In the genomic region with DNA sequence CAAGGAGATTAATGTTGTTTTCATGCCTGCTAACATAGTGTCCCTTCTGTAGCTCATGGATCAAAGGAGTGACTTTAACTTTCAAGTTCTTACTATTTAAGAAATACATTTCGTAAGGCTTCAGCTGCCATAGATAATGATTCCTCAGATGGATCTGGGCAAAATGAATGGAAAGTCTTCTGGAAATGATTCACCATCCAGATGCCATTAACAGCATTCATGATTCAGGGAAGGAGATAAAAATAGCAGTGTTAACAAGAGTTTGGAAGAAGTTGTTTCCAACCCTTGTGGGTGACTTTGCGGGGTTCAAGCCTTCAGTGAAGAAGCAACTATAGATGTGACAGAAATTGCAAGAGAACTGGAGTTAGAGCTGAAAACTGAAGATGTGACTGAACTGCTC, we compare ENCODE assay signal across 10 cellular contexts. TPM values are rescaled to one million over a fixed set of nuclear protein-coding genes. Genes with fewer than 3 reads are reported as not detected.
DNase-seq lines count a peak whose midpoint lies in the region; ATAC-seq and TF ChIP-seq lines count a peak whose summit lies in the region.
"Had no signal": no experiment of that assay in that cellular context is flagged by ENCODE, and none has a peak within 500 bp of the region (broad histone marks: within the 10 kb centered on the region; RNA-seq: fewer than 3 reads in every experiment).

No MANE protein-coding gene starts in this region.

- no peak overlapping the region for H2AK5ac ChIP-seq in H9 (ENCODE audit: insufficient read length, low read length)

- no peak overlapping the region for H4K8ac ChIP-seq in H9 (replicated peaks; ENCODE audit: insufficient read length, low read depth, low read length)

- H2BK15ac ChIP-seq in H9 (ENCODE audit: low read depth, low read length): no peak overlapping the region

- no peaks in the 10 kb centered on the region for H3K9me3 Mint-ChIP-seq in CD4-positive, alpha-beta T cell
- H3K9me3 Mint-ChIP-seq in H9: no peaks in the 10 kb centered on the region
- peaks cover 0 to 6% (median 4%) of the 10 kb centered on the region in 11 donors for H3K9me3 Mint-ChIP-seq in naive thymus-derived CD4-positive, alpha-beta T cell

- WGBS in H9 (ENCODE audit: extremely low coverage, insufficient read length, low lambda C conversion rate): no CpG with 5 or more reads among the region's 2 CpGs

- H3K36me3 ChIP-seq in brain microvascular endothelial cell (replicated peaks): peaks cover 2% of the 10 kb centered on the region
- H3K36me3 ChIP-seq in naive thymus-derived CD4-positive, alpha-beta T cell (ENCODE audit: control insufficient read depth in 2 of 3, insufficient read depth in 3 of 3, low read length in 3 of 3): no peaks in the 10 kb centered on the region

- H3K4me1 Mint-ChIP-seq in CD4-positive, alpha-beta T cell (ENCODE audit: low read depth): peaks cover 48% of the 10 kb centered on the region
- H3K4me1 Mint-ChIP-seq in H9: peaks cover 4 to 6% of the 10 kb centered on the region in 2 experiments; a peak in 3 of 4 replicates
- H3K4me1 Mint-ChIP-seq in naive thymus-derived CD4-positive, alpha-beta T cell: peaks cover 24 to 55% (median 36%) of the 10 kb centered on the region in 7 donors

- no peaks in the 10 kb centered on the region for H3K4me1 ChIP-seq in H9 (ENCODE audit: insufficient read depth, low read length)
- peaks cover 0 to 10% of the 10 kb centered on the region in 2 donors for H3K4me1 ChIP-seq in naive thymus-derived CD4-positive, alpha-beta T cell (ENCODE audit: control insufficient read depth in 2 of 2, insufficient read depth in 2 of 2, low read length in 2 of 2)

- no peak overlapping the region for H3K18ac ChIP-seq in H9 (ENCODE audit: insufficient read length, low read depth, low read length)

- peaks cover 22% of the 10 kb centered on the region for H3K36me3 Mint-ChIP-seq in CD4-positive, alpha-beta T cell (ENCODE audit: low read depth)
- H3K36me3 Mint-ChIP-seq in H9 (ENCODE audit: insufficient read depth in 1 of 3, low read depth in 3 of 3): peaks cover 0 to 7% (median 5%) of the 10 kb centered on the region in 3 experiments; a peak in 4 of 7 replicates
- H3K36me3 Mint-ChIP-seq in naive thymus-derived CD4-positive, alpha-beta T cell: peaks cover 6 to 37% (median 22%) of the 10 kb centered on the region in 5 donors

- no peaks in the 10 kb centered on the region for H3K79me2 ChIP-seq in H9 (ENCODE audit: insufficient read depth, low read length)

- H3K56ac ChIP-seq in H9 (ENCODE audit: insufficient read length, low read depth, low read length): no peak overlapping the region

- H2AFZ ChIP-seq in H9 (ENCODE audit: low read length): no peak overlapping the region

- POLR2A ChIA-PET in CD4-positive, alpha-beta T cell (lab: Charles Lee): no interaction called here
- POLR2A ChIA-PET in naive thymus-derived CD4-positive, alpha-beta T cell (lab: Charles Lee): interaction anchor here (0.9 kb wide), 1 partner anchor 17 kb away, joined by 3 read pairs; a partner anchor contains a TSS

- H3K23ac ChIP-seq in H9 (ENCODE audit: insufficient read length, low read depth, low read length): no peak overlapping the region

- H3K27ac ChIP-seq in CD4-positive, alpha-beta T cell (ENCODE audit: low read depth, low read length): no peak overlapping the region
- H3K27ac ChIP-seq in H9 (ENCODE audit: insufficient read length, low read depth, low read length) (no peak overlapping the region), brain microvascular endothelial cell (no peak overlapping the region)
- no peak overlapping the region for H3K27ac ChIP-seq in naive thymus-derived CD4-positive, alpha-beta T cell (ENCODE audit: low read depth, low read length)

- TF ChIP-seq CTCF in CD4-positive, alpha-beta T cell (IDR thresholded peaks at IDR 0.05): no peak
- no peak for TF ChIP-seq CTCF in H9 (conservative IDR thresholded peaks at IDR 0.05)
- TF ChIP-seq CTCF in brain microvascular endothelial cell (IDR thresholded peaks at IDR 0.05; ENCODE audit: low read depth, low read length, missing control alignments): no peak

- no peaks in the 10 kb centered on the region for H3K9me3 ChIP-seq in CD4-positive, alpha-beta T cell (ENCODE audit: control insufficient read depth, low read length)
- H3K9me3 ChIP-seq in H9 (ENCODE audit: control insufficient read depth, low read depth, low read length): no peaks in the 10 kb centered on the region
- no peaks in the 10 kb centered on the region for H3K9me3 ChIP-seq in naive thymus-derived CD4-positive, alpha-beta T cell (ENCODE audit: control insufficient read depth in 2 of 3, low read length in 3 of 3)

- H3T11ph ChIP-seq in H9 (ENCODE audit: low read length): no peak overlapping the region

- no peak overlapping the region for H3K4me2 ChIP-seq in H9 (ENCODE audit: insufficient read depth, insufficient read length, low read length)

- no peak overlapping the region for H3K14ac ChIP-seq in H9 (ENCODE audit: insufficient read depth, low read length)

- H3K9ac ChIP-seq in H9 (ENCODE audit: extremely low read depth, insufficient read length, low read length): no peak overlapping the region

- no peak overlapping the region for H4K5ac ChIP-seq in H9 (ENCODE audit: insufficient read length, low read depth, low read length)

- no peak for DNase-seq in CD4-positive, alpha-beta T cell
- no peak for DNase-seq in H9
- DNase-seq in brain microvascular endothelial cell: peak; percentile 33
- no peak for DNase-seq in naive thymus-derived CD4-positive, alpha-beta T cell
- DNase-seq in NCI-H187 treated with DMSO at 0.1 percent for 48 hours (lab: John Stamatoyannopoulos, UW): no peak
- DNase-seq: activated gamma-delta T cell treated with Interleukin-2 at 50 U/mL for 16 hours, NCI-H1417 treated with DMSO at 0.1 percent for 48 hours had no signal

- H2BK5ac ChIP-seq in H9 (ENCODE audit: insufficient read length, low read length): no peak overlapping the region

- H3K4ac ChIP-seq in H9 (ENCODE audit: low read depth, low read length): no peak overlapping the region

- no peaks in the 10 kb centered on the region for H4K20me1 ChIP-seq in H9 (ENCODE audit: control insufficient read depth, insufficient read depth, insufficient read length)

- in situ Hi-C loops in brain microvascular endothelial cell (cut with HindIII; ENCODE audit: low pct_ligation_motif_present, low sequenced_read_pairs): no loop called here

- H3K27ac Mint-ChIP-seq in CD4-positive, alpha-beta T cell: no peak overlapping the region
- H3K27ac Mint-ChIP-seq in H9: peak overlapping the region in 2 of 3 experiments; percentile 1 to 3; a peak in 1 of 7 replicates
- peak overlapping the region in 5 of 9 donors; percentile 10 to 74 (median 20) for H3K27ac Mint-ChIP-seq in naive thymus-derived CD4-positive, alpha-beta T cell

- H2BK120ac ChIP-seq in H9 (ENCODE audit: low read depth, low read length, poor library complexity, severe bottlenecking): no peak overlapping the region

- no peak overlapping the region for H4K91ac ChIP-seq in H9 (ENCODE audit: insufficient read length, low read depth, low read length)

- H3K27me3 Mint-ChIP-seq in CD4-positive, alpha-beta T cell: no peaks in the 10 kb centered on the region
- no peaks in the 10 kb centered on the region for H3K27me3 Mint-ChIP-seq in H9 (ENCODE audit: low read depth)
- H3K27me3 Mint-ChIP-seq in naive thymus-derived CD4-positive, alpha-beta T cell: no peaks in the 10 kb centered on the region

- H2BK20ac ChIP-seq in H9 (ENCODE audit: low read depth, low read length, poor library complexity, severe bottlenecking): no peak overlapping the region

- no peaks in the 10 kb centered on the region for H3K79me1 ChIP-seq in H9 (ENCODE audit: insufficient read depth, low read depth, low read length, poor library complexity, severe bottlenecking)

- no peaks in the 10 kb centered on the region for H3K23me2 ChIP-seq in H9 (ENCODE audit: insufficient read length, low read depth, low read length, poor library complexity, severe bottlenecking)

- no peaks in the 10 kb centered on the region for H3K27me3 ChIP-seq in CD4-positive, alpha-beta T cell (ENCODE audit: control insufficient read depth, insufficient read depth, low read length)
- H3K27me3 ChIP-seq in H9 (ENCODE audit: insufficient read depth, low read length): no peaks in the 10 kb centered on the region
- no peaks in the 10 kb centered on the region for H3K27me3 ChIP-seq in brain microvascular endothelial cell (replicated peaks)
- H3K27me3 ChIP-seq in naive thymus-derived CD4-positive, alpha-beta T cell (ENCODE audit: control insufficient read depth in 2 of 2, insufficient read depth in 2 of 2, low read length in 2 of 2): no peaks in the 10 kb centered on the region

- CTCF ChIA-PET in CD4-positive, alpha-beta T cell (lab: Charles Lee): no interaction called here
- CTCF ChIA-PET in naive thymus-derived CD4-positive, alpha-beta T cell (lab: Charles Lee): no interaction called here

- H3K4me3 Mint-ChIP-seq in CD4-positive, alpha-beta T cell: peak overlapping the region; percentile 14
- H3K4me3 Mint-ChIP-seq in H9: no peak overlapping the region
- peak overlapping the region in 8 of 10 donors; percentile 18 to 69 (median 56) for H3K4me3 Mint-ChIP-seq in naive thymus-derived CD4-positive, alpha-beta T cell

- H2BK12ac ChIP-seq in H9 (ENCODE audit: insufficient read length, low read depth, low read length): no peak overlapping the region

- H3K4me3 ChIP-seq in brain microvascular endothelial cell (ENCODE audit: low read depth, low read length): no peak overlapping the region
- H3K4me3 ChIP-seq in naive thymus-derived CD4-positive, alpha-beta T cell (ENCODE audit: low read length): no peak overlapping the region

- no peak for ATAC-seq in CD4-positive, alpha-beta T cell (ENCODE audit: poor library complexity)
- no peak for ATAC-seq in naive thymus-derived CD4-positive, alpha-beta T cell
- ATAC-seq in GM18867 (IDR thresholded peaks at IDR 0.05; ENCODE audit: unreplicated experiment) (no peak), HG03280 (IDR thresholded peaks at IDR 0.05; ENCODE audit: unreplicated experiment) (no peak), HG03342 (IDR thresholded peaks at IDR 0.05; ENCODE audit: unreplicated experiment) (no peak)

- intact Hi-C loops in CD4-positive, alpha-beta T cell (cut with DNase I, micrococcal nuclease): loop anchor here in 1 of 2 experiments (2.0 kb wide), 1 partner anchor 17 kb away; a partner anchor contains a TSS
- intact Hi-C loops in naive thymus-derived CD4-positive, alpha-beta T cell (cut with micrococcal nuclease): loop anchor here (1.0 kb wide), 2 partner anchors 16 to 17 kb away; a partner anchor contains a TSS

RNA-seq across cellular contexts. Expression of a gene that starts 17.0 kb away (rescaled TPM):
- 10 to 100 TPM; 11.1 to 11.5 TPM for total RNA-seq in CD4-positive, alpha-beta T cell
- total RNA-seq in H9 (2021): 22.6 and 23.8 TPM in 2 replicates
- total RNA-seq in naive thymus-derived CD4-positive, alpha-beta T cell: 10 to 100 TPM; 13.1 to 24.5 (median 14.1) TPM
- polyA plus RNA-seq in naive thymus-derived CD4-positive, alpha-beta T cell: 10 to 100 TPM; 15.2 to 18.1 TPM

Comparison
In these comparisons a context has a peak if more than half of its experiments do, and no peak if none do; other contexts are left out.
1. H3K4me3 Mint-ChIP-seq: peak in CD4-positive, alpha-beta T cell (single experiment) and naive thymus-derived CD4-positive, alpha-beta T cell (8 of 10); none in H9 (0 of 2).